ENCODE assay signal across 8 cellular contexts in genomic region chr9:136728548-136729123, GRCh38. TPM values are rescaled to one million over a fixed set of nuclear protein-coding genes. Genes with fewer than 3 reads are reported as not detected.
A peak's percentile ranks its signal among the peaks of the same experiment; 100 is the strongest.
DNase-seq lines count a peak whose midpoint lies in the region; ATAC-seq, FAIRE-seq and TF ChIP-seq lines count a peak whose summit lies in the region.

No MANE protein-coding gene starts in this region.

- peaks cover 18% of the 10 kb centered on the region for H3K4me1 Mint-ChIP-seq in activated CD4-positive, alpha-beta T cell treated with anti-CD3 and anti-CD28 coated beads, Interleukin-2, amount 10 ng/mL, durations not matched to agents 24 days and 14 days

- H3K27ac Mint-ChIP-seq in activated CD4-positive, alpha-beta T cell treated with anti-CD3 and anti-CD28 coated beads, Interleukin-2, amount 10 ng/mL, durations not matched to agents 24 days and 14 days, result no peak overlapping the region

- intact Hi-C loops in activated CD4-positive, alpha-beta T cell treated with anti-CD3 and anti-CD28 coated beads, Interleukin-2, amount 10 ng/mL, durations not matched to agents 24 days and 14 days (cut with micrococcal nuclease), result loop anchor here (1.0 kb wide), 1 partner anchor 27 kb away; no protein-coding TSS in a partner anchor

- H3K27me3 Mint-ChIP-seq in activated CD4-positive, alpha-beta T cell treated with anti-CD3 and anti-CD28 coated beads, Interleukin-2, amount 10 ng/mL, durations not matched to agents 24 days and 14 days, result peaks cover 3% of the 10 kb centered on the region

- no peak for FAIRE-seq in frontal cortex (lab: Jason Lieb, UNC)

- no peaks in the 10 kb centered on the region for H3K9me3 ChIP-seq in SJCRH30 (replicated peaks)

- ATAC-seq in HG02759 (IDR thresholded peaks at IDR 0.05; ENCODE audit: unreplicated experiment), result peak; percentile 32

- H3K4me3 Mint-ChIP-seq in activated CD4-positive, alpha-beta T cell treated with anti-CD3 and anti-CD28 coated beads, Interleukin-2, amount 10 ng/mL, durations not matched to agents 24 days and 14 days, result peak overlapping the region; percentile 68

- no peak overlapping the region for H3K27ac ChIP-seq in SJCRH30

- no peak for TF ChIP-seq CTCF in epithelial cell of esophagus (IDR thresholded peaks at IDR 0.05; ENCODE audit: insufficient read depth, low read depth, low read length, missing control alignments)

- peak; percentile 76 for DNase-seq in activated CD4-positive, alpha-beta T cell treated with anti-CD3 and anti-CD28 coated beads, Interleukin-2, amount 10 ng/mL, durations not matched to agents 24 days and 14 days
- DNase-seq in activated CD4-positive, alpha-beta T cell treated with anti-CD3 and anti-CD28 coated beads for 1 hour, result no peak
- DNase-seq in SJCRH30 (no peak), epithelial cell of esophagus (ENCODE audit: low read depth) (no peak), myocyte (ENCODE audit: low read depth) (peak; percentile 46), NCI-H1930 (lab: John Stamatoyannopoulos, UW) (no peak), frontal cortex (ENCODE audit: low spot score in 2 of 2) (no peak)

- peaks cover 8% of the 10 kb centered on the region; the same call in 1 of the 2 replicates for H3K4me1 ChIP-seq in SJCRH30

- H3K36me3 ChIP-seq in SJCRH30, result peaks cover 33% of the 10 kb centered on the region

- peaks cover 36% of the 10 kb centered on the region for H3K36me3 Mint-ChIP-seq in activated CD4-positive, alpha-beta T cell treated with anti-CD3 and anti-CD28 coated beads, Interleukin-2, amount 10 ng/mL, durations not matched to agents 24 days and 14 days (ENCODE audit: low read depth)

- H3K9me3 Mint-ChIP-seq in activated CD4-positive, alpha-beta T cell treated with anti-CD3 and anti-CD28 coated beads, Interleukin-2, amount 10 ng/mL, durations not matched to agents 24 days and 14 days, result no peaks in the 10 kb centered on the region

- peaks cover 4% of the 10 kb centered on the region; the same call in 1 of the 2 replicates for H3K27me3 ChIP-seq in SJCRH30

- peak overlapping the region; percentile 86 for H3K4me3 ChIP-seq in SJCRH30
- peak overlapping the region; percentile 92 for H3K4me3 ChIP-seq in epithelial cell of esophagus (ENCODE audit: low read length)

RNA-seq across cellular contexts. Expression of gene LCN10, which starts 14.1 kb away (rescaled TPM):
- 1.1 and 1.7 TPM in 2 replicates for total RNA-seq in activated CD4-positive, alpha-beta T cell treated with anti-CD3 and anti-CD28 coated beads, Interleukin-2, amount 10 ng/mL, durations not matched to agents 24 days and 14 days
- 0.10 TPM in 1 of 2 replicates, not detected in the other for total RNA-seq in SJCRH30 (2014; rRNA removed; shearing (Covaris generic))
- not detected in 2 replicates for total RNA-seq in myocyte
- not detected for polyA plus RNA-seq in myocyte (2012)
- not detected for total RNA-seq in frontal cortex

RNA-seq across cellular contexts. Expression of gene DIPK1B, which starts 16.3 kb away (rescaled TPM):
- 1.1 and 1.5 TPM in 2 replicates for total RNA-seq in activated CD4-positive, alpha-beta T cell treated with anti-CD3 and anti-CD28 coated beads, Interleukin-2, amount 10 ng/mL, durations not matched to agents 24 days and 14 days
- 5.0 and 6.1 TPM in 2 replicates for total RNA-seq in SJCRH30 (2014; rRNA removed; shearing (Covaris generic))
- total RNA-seq in myocyte (not detected in 2 replicates), frontal cortex (26.9 TPM)
- polyA plus RNA-seq in myocyte (2012), result 0.28 TPM

RNA-seq across cellular contexts. Expression of gene LCN6, which starts 19.7 kb away (rescaled TPM):
- total RNA-seq in activated CD4-positive, alpha-beta T cell treated with anti-CD3 and anti-CD28 coated beads, Interleukin-2, amount 10 ng/mL, durations not matched to agents 24 days and 14 days, result not detected in 2 replicates
- total RNA-seq in SJCRH30 (2014; rRNA removed; shearing (Covaris generic)), result not detected in 2 replicates
- total RNA-seq in myocyte (not detected in 2 replicates), frontal cortex (not detected)
- not detected for polyA plus RNA-seq in myocyte (2012)

RNA-seq across cellular contexts. Expression of gene LCN8, which starts 29.4 kb away (rescaled TPM):
- not detected in 2 replicates for total RNA-seq in activated CD4-positive, alpha-beta T cell treated with anti-CD3 and anti-CD28 coated beads, Interleukin-2, amount 10 ng/mL, durations not matched to agents 24 days and 14 days
- not detected in 2 replicates for total RNA-seq in SJCRH30 (2014; rRNA removed; shearing (Covaris generic))
- total RNA-seq in myocyte (0.21 TPM in 1 of 2 replicates, not detected in the other), frontal cortex (not detected)
- polyA plus RNA-seq in myocyte (2012), result 0.14 TPM

RNA-seq across cellular contexts. Expression of gene LCN15, which starts 35.7 kb away (rescaled TPM):
- not detected in 2 replicates for total RNA-seq in activated CD4-positive, alpha-beta T cell treated with anti-CD3 and anti-CD28 coated beads, Interleukin-2, amount 10 ng/mL, durations not matched to agents 24 days and 14 days
- not detected in 2 replicates for total RNA-seq in SJCRH30 (2014; rRNA removed; shearing (Covaris generic))
- total RNA-seq in myocyte, result not detected in 2 replicates
- polyA plus RNA-seq in myocyte (2012), result not detected
- total RNA-seq in frontal cortex, result not detected

Comparison
In these comparisons a context has a peak if more than half of its experiments do, and no peak if none do; other contexts are left out.
1. DNase-seq: peak in activated CD4-positive, alpha-beta T cell treated with anti-CD3 and anti-CD28 coated beads, Interleukin-2, amount 10 ng/mL, durations not matched to agents 24 days and 14 days (single experiment) and myocyte (single experiment); none in activated CD4-positive, alpha-beta T cell treated with anti-CD3 and anti-CD28 coated beads for 1 hour (single experiment), SJCRH30 (0 of 2), epithelial cell of esophagus (single experiment), NCI-H1930 (0 of 2) and frontal cortex (0 of 2).